23 cellular contexts compared by ENCODE assay signal in genomic region chr10:47412177-47412730, GRCh38. TPM values are rescaled to one million over a fixed set of nuclear protein-coding genes. Genes with fewer than 3 reads are reported as not detected.
"Had no signal": no experiment of that assay in that cellular context is flagged by ENCODE, and none has a peak within 500 bp of the region (broad histone marks: within the 10 kb centered on the region; RNA-seq: fewer than 3 reads in every experiment).

No MANE protein-coding gene starts in this region.

- DNase-seq: cortex of kidney; effector memory CD8-positive, alpha-beta T cell; erythroblast; esophagus squamous epithelium; foreskin melanocyte; glutamatergic neuron; hypothalamus; immature natural killer cell; islet precursor cell; natural killer cell; occipital lobe; ovary; sigmoid colon; stimulated activated CD4-positive, alpha-beta T cell treated with anti-CD3 and anti-CD28 coated beads, Interleukin-4, amount 100 ng/mL, for 4 hours; stimulated activated naive CD8-positive, alpha-beta T cell treated with anti-CD3 and anti-CD28 coated beads, Interleukin-15, Interleukin-2, amounts not matched to agents 100 U/mL and 50 U/mL, for 24 hours; substantia nigra; testis; tibial artery; upper lobe of left lung had no signal

- H3K4me3 ChIP-seq: esophagus squamous epithelium, lung, ovary, sigmoid colon, testis, tibial artery, upper lobe of left lung had no signal

- H3K9me3 ChIP-seq: esophagus squamous epithelium, ovary, sigmoid colon, testis, tibial artery, upper lobe of left lung had no signal

- H3K27me3 ChIP-seq: esophagus squamous epithelium, ovary, sigmoid colon, testis, tibial artery, upper lobe of left lung had no signal

- H3K4me1 ChIP-seq: sigmoid colon, testis, tibial artery, upper lobe of left lung had no signal

- ATAC-seq: effector memory CD8-positive, alpha-beta T cell; natural killer cell; stimulated activated memory B cell treated with anti-CD40 and anti-IgM and Interleukin-4, amounts not matched to agents 10 μg/mL and 1 μg/mL and 100 μg/mL, for 72 hours; stimulated activated naive CD8-positive, alpha-beta T cell treated with anti-CD3 and anti-CD28 coated beads, Interleukin-15, Interleukin-2, amounts not matched to agents 100 U/mL and 50 U/mL, for 24 hours had no signal

- H3K36me3 ChIP-seq: esophagus squamous epithelium, ovary, sigmoid colon, tibial artery, upper lobe of left lung had no signal

- H3K27ac ChIP-seq: esophagus squamous epithelium, ovary, sigmoid colon, testis, tibial artery, upper lobe of left lung had no signal

RNA-seq across cellular contexts. Expression of gene ZNF488, which starts 28.2 kb away (rescaled TPM):
- total RNA-seq: mononuclear cell, natural killer cell, pulmonary artery endothelial cell had no signal
- polyA plus RNA-seq: immature natural killer cell had no signal
